In the genomic region with DNA sequence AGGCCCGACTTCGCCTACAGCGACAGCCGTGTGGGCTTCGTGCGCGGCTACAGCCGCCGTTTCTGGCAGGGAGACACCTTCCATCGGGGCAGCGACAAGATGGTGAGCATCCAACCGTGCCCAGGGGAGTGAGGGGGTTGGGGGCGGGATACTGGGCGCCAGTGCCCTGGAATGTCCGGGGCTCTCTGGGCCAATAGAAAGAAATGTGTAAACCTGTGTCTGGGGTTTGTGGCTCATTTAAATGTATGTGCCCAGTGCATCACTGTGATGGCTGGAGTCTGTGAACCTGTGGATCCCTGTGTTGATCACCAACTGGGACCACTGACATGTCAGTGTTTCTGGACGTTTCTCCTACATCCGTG, we compare ENCODE assay signal across 9 cellular contexts. TPM values are rescaled to one million over a fixed set of nuclear protein-coding genes. Genes with fewer than 3 reads are reported as not detected.
DNase-seq lines count a peak whose midpoint lies in the region; ATAC-seq, FAIRE-seq and TF ChIP-seq lines count a peak whose summit lies in the region.
"Had no signal": no experiment of that assay in that cellular context is flagged by ENCODE, and none has a peak within 500 bp of the region (broad histone marks: within the 10 kb centered on the region; RNA-seq: fewer than 3 reads in every experiment).

No MANE protein-coding gene starts in this region.

- TF ChIP-seq POLR2A in body of pancreas (IDR thresholded peaks at IDR 0.05), result no peak
- no peak for TF ChIP-seq POLR2A in GM12891 (IDR thresholded peaks at IDR 0.05; ENCODE audit: low read depth, low read length)

- peaks cover 6% of the 10 kb centered on the region for H3K79me2 ChIP-seq in ACC112 (ENCODE audit: control insufficient read depth, insufficient read depth, low read length, unreplicated experiment)

- DNase-seq in body of pancreas (no peak), HTR-8/SVneo (ENCODE audit: insufficient read length, low spot score) (no peak), NCI-H146 treated with DMSO at 0.1 percent for 48 hours (lab: John Stamatoyannopoulos, UW; ENCODE audit: unreplicated experiment) (no peak), GM12891 (ENCODE audit: insufficient read length, low spot score) (no peak)

- H3K4me3 ChIP-seq in ACC112 (ENCODE audit: low read depth, low read length), result peak overlapping the region; percentile 95
- H3K4me3 ChIP-seq in body of pancreas, result peak overlapping the region; percentile 20 to 33
- peak overlapping the region; percentile 53 for H3K4me3 ChIP-seq in mononuclear cell (ENCODE audit: low read length)

- intact Hi-C loops in body of pancreas (cut with DNase I), result no loop called here

- H3K9me3 ChIP-seq in body of pancreas (no peaks in the 10 kb centered on the region), mononuclear cell (ENCODE audit: low read depth, low read length) (no peaks in the 10 kb centered on the region)

- no peak overlapping the region for H3K27ac ChIP-seq in ACC112 (ENCODE audit: low read depth, low read length)
- peak overlapping the region; percentile 87 to 96 (median 92) for H3K27ac ChIP-seq in body of pancreas

- H2AFZ ChIP-seq in ACC112 (ENCODE audit: low read length, unreplicated experiment), result peak overlapping the region; percentile 87

- ATAC-seq in HG02970 (IDR thresholded peaks at IDR 0.05; ENCODE audit: low FRiP score, unreplicated experiment), result peak; percentile 8
- ATAC-seq in body of pancreas, result no peak
- no peak for ATAC-seq in GM21515 (IDR thresholded peaks at IDR 0.05; ENCODE audit: unreplicated experiment)

- FAIRE-seq in HTR-8/SVneo (lab: Jason Lieb, UNC) (no peak), GM12891 (lab: Jason Lieb, UNC) (no peak)
- FAIRE-seq: colon had no signal

- no peak for TF ChIP-seq CTCF in body of pancreas (IDR thresholded peaks at IDR 0.05)

- 3% methylated on average over 17 of the region's 17 CpGs for WGBS in body of pancreas, 2 donors

- H3K4me1 ChIP-seq in ACC112 (ENCODE audit: control insufficient read depth, insufficient read depth, low read length, unreplicated experiment) (peaks cover 9% of the 10 kb centered on the region), body of pancreas (peaks cover 72% of the 10 kb centered on the region), mononuclear cell (ENCODE audit: insufficient read depth, low read length) (peaks cover 13% of the 10 kb centered on the region)

- H3K36me3 ChIP-seq in ACC112 (ENCODE audit: insufficient read depth, low read length) (no peaks in the 10 kb centered on the region), body of pancreas (replicated peaks in 1 of 2; ENCODE audit: insufficient read depth in 1 of 2, low read depth in 2 of 2) (no peaks in the 10 kb centered on the region)

- H3K27me3 ChIP-seq in ACC112 (ENCODE audit: insufficient read depth, low read length) (no peaks in the 10 kb centered on the region), body of pancreas (no peaks in the 10 kb centered on the region), mononuclear cell (ENCODE audit: insufficient read depth, low read length) (no peaks in the 10 kb centered on the region)

TF ChIP-seq in GM12891, 5 proteins besides CTCF, POLR2A, EP300 and RAD21:
- TF ChIP-seq POU2F2 (IDR thresholded peaks at IDR 0.05; ENCODE audit: low read depth, low read length) (no peak), TAF1 (IDR thresholded peaks at IDR 0.05; ENCODE audit: low read depth, low read length) (no peak), POLR2AphosphoS5 (IDR thresholded peaks at IDR 0.05; ENCODE audit: low read depth, low read length) (no peak), SPI1 (IDR thresholded peaks at IDR 0.05; ENCODE audit: low read depth, low read length) (no peak), PAX5 (IDR thresholded peaks at IDR 0.05; ENCODE audit: insufficient read depth, low read length, severe bottlenecking) (no peak)

RNA-seq across cellular contexts. Expression of gene CHAC1, which starts 0.4 kb away (rescaled TPM):
- total RNA-seq in body of pancreas (1 to 10 TPM; 4.0 to 4.7 TPM), mononuclear cell (0.52 TPM)
- 5.5 TPM for polyA plus RNA-seq in GM12891 (2012; ENCODE audit: low read depth, missing spikeins)

RNA-seq across cellular contexts. Expression of gene DLL4, which starts 24.6 kb away (rescaled TPM):
- total RNA-seq in body of pancreas, result 1 to 10 TPM in 1 of 2 donors, under 1 TPM in 1; 0.33 to 3.6 TPM
- total RNA-seq in mononuclear cell, result not detected
- 0.09 TPM for polyA plus RNA-seq in GM12891 (2012; ENCODE audit: low read depth, missing spikeins)

RNA-seq across cellular contexts. Expression of gene VPS18, which starts 59.4 kb away (rescaled TPM):
- 10 to 100 TPM; 10.9 to 14.8 TPM for total RNA-seq in body of pancreas
- total RNA-seq in mononuclear cell, result 28.7 TPM
- polyA plus RNA-seq in GM12891 (2012; ENCODE audit: low read depth, missing spikeins), result 7.8 TPM

Comparison
In these comparisons a context has a peak if more than half of its experiments do, and no peak if none do; other contexts are left out.
1. H3K4me3 ChIP-seq: peak in every context shown above with its lines; median percentile 95 in ACC112; 53 in mononuclear cell; 26 in body of pancreas.